1 cellular context compared by ENCODE assay signal in the genomic region with DNA sequence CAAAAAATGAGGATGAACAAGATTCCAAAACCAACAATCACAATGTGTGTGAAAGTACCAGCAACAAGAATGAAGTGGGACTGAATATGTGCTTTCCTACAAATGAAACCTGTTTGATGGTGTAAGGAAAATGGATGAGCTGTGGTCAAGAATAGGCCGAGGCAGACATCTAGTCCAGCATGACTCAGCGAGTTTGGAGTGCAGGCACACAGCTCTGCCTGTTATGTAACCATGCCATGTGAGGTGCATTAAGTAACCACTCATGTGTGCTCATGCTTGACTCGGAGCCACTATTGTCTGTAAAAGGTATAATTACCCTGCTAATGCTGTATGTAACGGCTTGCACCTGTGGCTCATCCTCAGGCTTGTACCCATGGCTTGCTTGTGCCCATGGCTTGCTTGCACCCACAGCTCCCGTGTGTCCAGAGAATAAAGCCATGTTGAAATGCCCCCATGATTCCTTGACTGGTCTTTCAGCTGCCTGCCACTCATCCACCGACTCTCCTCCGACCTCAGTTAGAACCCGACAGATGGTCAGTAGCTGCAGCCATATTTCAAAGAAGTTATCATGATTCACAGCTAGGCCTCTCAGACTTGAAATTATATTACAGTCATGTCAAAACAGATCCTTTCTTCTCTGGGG.
A peak's percentile ranks its signal among the peaks of the same experiment; 100 is the strongest.
TF ChIP-seq lines count a peak whose summit lies in the region.

No MANE protein-coding gene starts in this region.

TF ChIP-seq in liver, 16 proteins besides CTCF, POLR2A, EP300 and RAD21 (continued from another document):
- TF ChIP-seq MAX (IDR thresholded peaks at IDR 0.05) (no peak), SP1 (IDR thresholded peaks at IDR 0.05) (no peak), JUND (IDR thresholded peaks at IDR 0.05) (no peak), GABPA (IDR thresholded peaks at IDR 0.05 in 1 of 2, conservative IDR thresholded peaks at IDR 0.05 in 1 of 2) (no peak), NR2F2 (IDR thresholded peaks at IDR 0.05) (no peak), HNF4G (IDR thresholded peaks at IDR 0.05) (no peak), FOXA1 (IDR thresholded peaks at IDR 0.05) (no peak), FOXA2 (IDR thresholded peaks at IDR 0.05) (peak; percentile 6)
